24 cellular contexts compared by ENCODE assay signal in genomic region chr1:153563339-153563952, GRCh38. TPM values are rescaled to one million over a fixed set of nuclear protein-coding genes. Genes with fewer than 3 reads are reported as not detected.
DNase-seq lines count a peak whose midpoint lies in the region; ATAC-seq, FAIRE-seq and TF ChIP-seq lines count a peak whose summit lies in the region.
"Had no signal": no experiment of that assay in that cellular context is flagged by ENCODE, and none has a peak within 500 bp of the region (broad histone marks: within the 10 kb centered on the region; RNA-seq: fewer than 3 reads in every experiment).

No MANE protein-coding gene starts in this region.

- BruUV-seq in Panc1 (replicated peaks; lab: Mats Ljungman, UMichigan): no TSS peak

- no peak for TF ChIP-seq POLR2A in sigmoid colon (IDR thresholded peaks at IDR 0.05)
- no peak for TF ChIP-seq POLR2A in GM12892 (IDR thresholded peaks at IDR 0.05; ENCODE audit: low read depth, low read length)

- FAIRE-seq in GM12892 (lab: Jason Lieb, UNC): no peak
- FAIRE-seq in HTR-8/SVneo (lab: Jason Lieb, UNC): no peak
- FAIRE-seq: GM18507, small intestine had no signal

- H3K27ac ChIP-seq in Panc1 (ENCODE audit: low read length): peak overlapping the region; percentile 86
- no peak overlapping the region for H3K27ac ChIP-seq in sigmoid colon
- H3K27ac ChIP-seq: body of pancreas, colonic mucosa, hepatocyte, Peyer's patch had no signal

- whole genome bisulfite sequencing in sigmoid colon, 2 donors: 90 to 94% methylated on average over 7 of the region's 7 CpGs

- peak overlapping the region; percentile 43 for H3K27ac Mint-ChIP-seq in glutamatergic neuron (ENCODE audit: unreplicated experiment)
- H3K27ac Mint-ChIP-seq: activated naive CD8-positive, alpha-beta T cell had no signal

- H3K4me3 ChIP-seq in Panc1 (ENCODE audit: low read depth in 2 of 2, low read length in 2 of 2): no peak overlapping the region
- H3K4me3 ChIP-seq in sigmoid colon: no peak overlapping the region
- H3K4me3 ChIP-seq: body of pancreas, colonic mucosa, hepatocyte, Peyer's patch, SK-N-MC had no signal

- in situ Hi-C loops in Panc1 (cut with HindIII; ENCODE audit: low pct_unique_long_range_greater_than_20kb, low sequenced_read_pairs): no loop called here

- H3K9me3 ChIP-seq in Panc1 (ENCODE audit: control insufficient read depth, insufficient read depth, low read depth, low read length) (no peaks in the 10 kb centered on the region), sigmoid colon (no peaks in the 10 kb centered on the region)
- H3K9me3 ChIP-seq: body of pancreas, colonic mucosa, Peyer's patch had no signal

- H3K36me3 ChIP-seq in Panc1 (ENCODE audit: control insufficient read depth, insufficient read depth, low read length): no peaks in the 10 kb centered on the region
- no peaks in the 10 kb centered on the region for H3K36me3 ChIP-seq in sigmoid colon
- H3K36me3 ChIP-seq: colonic mucosa, Peyer's patch had no signal

- POLR2A ChIA-PET in Panc1 (lab: Charles Lee): interaction anchor here (0.7 kb wide), 1 partner anchor 28 kb away, joined by 3 read pairs; no protein-coding TSS in a partner anchor

- CTCF ChIA-PET in Panc1 (lab: Charles Lee): no interaction called here

- no peaks in the 10 kb centered on the region for H3K36me3 Mint-ChIP-seq in glutamatergic neuron (ENCODE audit: unreplicated experiment)
- H3K36me3 Mint-ChIP-seq: activated naive CD8-positive, alpha-beta T cell; naive thymus-derived CD8-positive, alpha-beta T cell had no signal

- H3K4me1 ChIP-seq in Panc1 (ENCODE audit: control insufficient read depth, insufficient read depth, low read length) (peaks cover 49% of the 10 kb centered on the region), sigmoid colon (peaks cover 0 to 40% (median 35%) of the 10 kb centered on the region in 4 donors)

- peaks cover 24% of the 10 kb centered on the region for H3K4me1 Mint-ChIP-seq in glutamatergic neuron (ENCODE audit: low read depth, unreplicated experiment)

- no peak for TF ChIP-seq CTCF in Panc1 (IDR thresholded peaks at IDR 0.05)
- no peak for TF ChIP-seq CTCF in glutamatergic neuron (IDR thresholded peaks at IDR 0.05; ENCODE audit: partially characterized antibody, unreplicated experiment)
- TF ChIP-seq CTCF in sigmoid colon (IDR thresholded peaks at IDR 0.05): no peak

- peak; percentile 43 for DNase-seq in CD1c-positive myeloid dendritic cell (ENCODE audit: extremely low spot score)
- DNase-seq in Panc1 (ENCODE audit: low read depth, low spot score): no peak
- DNase-seq in glutamatergic neuron: no peak
- peak; percentile 56 for DNase-seq in sigmoid colon
- DNase-seq in GM12892 (ENCODE audit: insufficient read length): no peak
- DNase-seq in HTR-8/SVneo (ENCODE audit: insufficient read length, low spot score): no peak
- no peak for DNase-seq in iPS-NIHi7 (ENCODE audit: extremely low spot score)
- DNase-seq in stimulated activated naive CD4-positive, alpha-beta T cell (lab: John Stamatoyannopoulos, UW): no peak
- DNase-seq: activated CD4-positive, CD25-positive, alpha-beta regulatory T cell treated with anti-CD3 and anti-CD28 coated beads, Interleukin-2, amount 50 U/mL, for 72 hours; body of pancreas; colonic mucosa; islet precursor cell; naive thymus-derived CD8-positive, alpha-beta T cell; NCI-H748 treated with DMSO at 0.1 percent for 48 hours; small intestine; stimulated activated CD4-positive, alpha-beta T cell treated with anti-CD3 and anti-CD28 coated beads, Interleukin-4, amount 100 ng/mL, for 24 hours had no signal

- no peak for TF ChIP-seq EP300 in sigmoid colon (IDR thresholded peaks at IDR 0.05)

- intact Hi-C loops in Panc1 (cut with micrococcal nuclease; ENCODE audit: unreplicated experiment): no loop called here
- intact Hi-C loops in sigmoid colon (cut with DNase I): no loop called here

- H3K9me3 Mint-ChIP-seq in glutamatergic neuron (ENCODE audit: unreplicated experiment): peaks cover 7% of the 10 kb centered on the region
- H3K9me3 Mint-ChIP-seq: naive thymus-derived CD8-positive, alpha-beta T cell had no signal

- no peak overlapping the region for H3K4me3 Mint-ChIP-seq in glutamatergic neuron (ENCODE audit: unreplicated experiment)
- H3K4me3 Mint-ChIP-seq: activated naive CD8-positive, alpha-beta T cell; naive thymus-derived CD8-positive, alpha-beta T cell had no signal

- ATAC-seq in Panc1: no peak
- ATAC-seq: body of pancreas; naive thymus-derived CD8-positive, alpha-beta T cell had no signal

- H3K27me3 Mint-ChIP-seq in glutamatergic neuron (ENCODE audit: unreplicated experiment): peaks cover 11% of the 10 kb centered on the region
- H3K27me3 Mint-ChIP-seq: activated naive CD8-positive, alpha-beta T cell; naive thymus-derived CD8-positive, alpha-beta T cell had no signal

- no peaks in the 10 kb centered on the region for H3K27me3 ChIP-seq in Panc1 (ENCODE audit: control insufficient read depth, insufficient read depth, low read length)
- no peaks in the 10 kb centered on the region for H3K27me3 ChIP-seq in sigmoid colon
- H3K27me3 ChIP-seq: body of pancreas, colonic mucosa, hepatocyte, Peyer's patch had no signal

RNA-seq across cellular contexts. Expression of gene S100A2, which starts 2.2 kb away (rescaled TPM):
- total RNA-seq in Panc1 (2021; ENCODE audit: unreplicated experiment) (6.2 TPM), glutamatergic neuron (ENCODE audit: unreplicated experiment) (1.1 TPM), sigmoid colon (1 to 10 TPM in 1 of 4 donors, under 1 TPM in 1, not detected in 2; 0.68 to 1.8 TPM)
- polyA plus RNA-seq in Panc1 (2012; ENCODE audit: insufficient read length): 10.7 TPM
- 10 to 100 TPM in 1 of 3 donors, 1 to 10 TPM in 2; 1.8 to 16.2 (median 2.3) TPM for polyA plus RNA-seq in sigmoid colon
- polyA plus RNA-seq in GM12892 (2012; ENCODE audit: missing spikeins): not detected
- total RNA-seq: body of pancreas; naive thymus-derived CD8-positive, alpha-beta T cell; Peyer's patch had no signal
- polyA plus RNA-seq: naive thymus-derived CD8-positive, alpha-beta T cell had no signal

RNA-seq across cellular contexts. Expression of gene S100A3, which starts 14.4 kb away (rescaled TPM):
- total RNA-seq in Panc1 (2021; ENCODE audit: unreplicated experiment) (12.0 TPM), glutamatergic neuron (ENCODE audit: unreplicated experiment) (not detected), sigmoid colon (1 to 10 TPM; 1.1 to 4.3 (median 2.2) TPM)
- 10.0 TPM for polyA plus RNA-seq in Panc1 (2012; ENCODE audit: insufficient read length)
- polyA plus RNA-seq in sigmoid colon: 1 to 10 TPM; 1.4 to 3.9 (median 3.6) TPM
- not detected for polyA plus RNA-seq in GM12892 (2012; ENCODE audit: missing spikeins)
- total RNA-seq: activated CD8-positive, alpha-beta memory T cell treated with anti-CD3 and anti-CD28 coated beads for 36 hours; body of pancreas; naive thymus-derived CD8-positive, alpha-beta T cell; Peyer's patch had no signal
- polyA plus RNA-seq: naive thymus-derived CD8-positive, alpha-beta T cell had no signal

RNA-seq across cellular contexts. Expression of gene S100A4, which starts 17.8 kb away (rescaled TPM):
- total RNA-seq in Panc1 (2021; ENCODE audit: unreplicated experiment) (773 TPM), glutamatergic neuron (ENCODE audit: unreplicated experiment) (4.7 TPM), sigmoid colon (100 to 1,000 TPM; 189 to 486 (median 288) TPM)
- polyA plus RNA-seq in Panc1 (2012; ENCODE audit: insufficient read length): 817 TPM
- 100 to 1,000 TPM; 304 to 499 (median 336) TPM for polyA plus RNA-seq in sigmoid colon
- polyA plus RNA-seq in GM12892 (2012; ENCODE audit: missing spikeins): 53.5 TPM

RNA-seq across cellular contexts. Expression of gene S100A5, which starts 22.7 kb away (rescaled TPM):
- total RNA-seq in Panc1 (2021; ENCODE audit: unreplicated experiment) (0.72 TPM), glutamatergic neuron (ENCODE audit: unreplicated experiment) (not detected), sigmoid colon (not detected)
- 1.2 TPM for polyA plus RNA-seq in Panc1 (2012; ENCODE audit: insufficient read length)
- polyA plus RNA-seq in sigmoid colon: not detected
- polyA plus RNA-seq in GM12892 (2012; ENCODE audit: missing spikeins): not detected
- total RNA-seq: body of pancreas, colonic mucosa, hepatocyte, mesenteric fat pad, Peyer's patch, subcutaneous adipose tissue had no signal

RNA-seq across cellular contexts. Expression of gene S100A6, which starts 27.7 kb away (rescaled TPM):
- 1,986 TPM for total RNA-seq in Panc1 (2021; ENCODE audit: unreplicated experiment)
- polyA plus RNA-seq in Panc1 (2012; ENCODE audit: insufficient read length): 6,225 TPM
- 41.9 TPM for total RNA-seq in glutamatergic neuron (ENCODE audit: unreplicated experiment)
- 1,000 to 10,000 TPM in 1 of 4 donors, 100 to 1,000 TPM in 3; 445 to 1,159 (median 590) TPM for total RNA-seq in sigmoid colon
- 1,000 to 10,000 TPM; 4,079 to 7,223 (median 4,178) TPM for polyA plus RNA-seq in sigmoid colon
- polyA plus RNA-seq in GM12892 (2012; ENCODE audit: missing spikeins): 24.7 TPM

Comparison
In these comparisons a context has a peak if more than half of its experiments do, and no peak if none do; other contexts are left out.
1. DNase-seq: peak in CD1c-positive myeloid dendritic cell (single experiment) and sigmoid colon (single experiment); none in Panc1 (single experiment), glutamatergic neuron (single experiment), GM12892 (single experiment), HTR-8/SVneo (single experiment), iPS-NIHi7 (single experiment) and stimulated activated naive CD4-positive, alpha-beta T cell (0 of 6).
2. RNA of gene S100A4, which starts 17.8 kb away (total RNA-seq): 773 TPM in Panc1 (single experiment) and 189 to 486 TPM in sigmoid colon; 4.7 TPM in glutamatergic neuron (single experiment); every median in the first group is over 10 times any median in the second.